Comparison of ENCODE assay signal across 19 cellular contexts in genomic region chr1:204558467-204558866, GRCh38. TPM values are rescaled to one million over a fixed set of nuclear protein-coding genes. Genes with fewer than 3 reads are reported as not detected.
A peak's percentile ranks its signal among the peaks of the same experiment; 100 is the strongest.
DNase-seq lines count a peak whose midpoint lies in the region; ATAC-seq and TF ChIP-seq lines count a peak whose summit lies in the region.
"Had no signal": no experiment of that assay in that cellular context is flagged by ENCODE, and none has a peak within 500 bp of the region (broad histone marks: within the 10 kb centered on the region; RNA-seq: fewer than 3 reads in every experiment).

No MANE protein-coding gene starts in this region.

- 0 out of 2 replicates have a peak, but pooled peaks cover 8% of the 10 kb centered on the region for H4K20me1 ChIP-seq in PC-9 (ENCODE audit: insufficient read depth)

- intact Hi-C loops in PC-9 (cut with micrococcal nuclease; ENCODE audit: unreplicated experiment): no loop called here

- no peak overlapping the region for H2AFZ ChIP-seq in PC-9
- H2AFZ ChIP-seq: GM23338 had no signal

- BruUV-seq in PC-9 (replicated peaks; lab: Mats Ljungman, UMichigan): no TSS peak

- H3K36me3 ChIP-seq in gastroesophageal sphincter (peaks cover 0 to 62% of the 10 kb centered on the region in 2 donors), PC-9 (ENCODE audit: low read depth) (no peaks in the 10 kb centered on the region)
- H3K36me3 ChIP-seq: vagina had no signal

- no peaks in the 10 kb centered on the region for H3K27me3 ChIP-seq in gastroesophageal sphincter
- no peaks in the 10 kb centered on the region for H3K27me3 ChIP-seq in PC-9 (ENCODE audit: insufficient read depth, low read depth)
- H3K27me3 ChIP-seq: vagina had no signal

- no peak overlapping the region for H3K4me2 ChIP-seq in PC-9
- H3K4me2 ChIP-seq: A549, GM23338 had no signal

- CTCF ChIA-PET in PC-9 (lab: Charles Lee): no interaction called here

- H3K4me1 ChIP-seq in gastroesophageal sphincter (peaks cover 0 to 5% (median 0%) of the 10 kb centered on the region in 3 donors), PC-9 (replicated peaks; ENCODE audit: insufficient read depth) (no peaks in the 10 kb centered on the region)
- H3K4me1 ChIP-seq: A549, vagina had no signal

- H3K27ac ChIP-seq in gastroesophageal sphincter: no peak overlapping the region
- H3K27ac ChIP-seq in PC-9: no peak overlapping the region
- H3K27ac ChIP-seq: A549, C4-2B, vagina had no signal

- no peak for ATAC-seq in gastroesophageal sphincter
- ATAC-seq: A549; activated naive CD8-positive, alpha-beta T cell treated with anti-CD3 and anti-CD28 coated beads, Interleukin-2, amount 50 U/mL, for 24 hours; GM23338; right cardiac atrium had no signal

- no peaks in the 10 kb centered on the region; the same call in 1 of the 2 replicates for H3F3A ChIP-seq in PC-9 (ENCODE audit: insufficient read depth, low read depth)

- no peak for TF ChIP-seq CTCF in gastroesophageal sphincter (IDR thresholded peaks at IDR 0.05)
- no peak for TF ChIP-seq CTCF in PC-9 (conservative IDR thresholded peaks at IDR 0.05)

- H3K9me2 ChIP-seq in PC-9 (ENCODE audit: insufficient read depth): no peaks in the 10 kb centered on the region

- no peaks in the 10 kb centered on the region for H3K9me3 ChIP-seq in gastroesophageal sphincter
- no peaks in the 10 kb centered on the region for H3K9me3 ChIP-seq in PC-9 (ENCODE audit: insufficient read depth, low read depth)
- H3K9me3 ChIP-seq: A549, vagina had no signal

- no peaks in the 10 kb centered on the region for H3K79me2 ChIP-seq in PC-9 (ENCODE audit: low read depth)

- TF ChIP-seq POLR2A in gastroesophageal sphincter (IDR thresholded peaks at IDR 0.05): no peak

- DNase-seq in NCI-H748 (lab: John Stamatoyannopoulos, UW; ENCODE audit: unreplicated experiment) (peak; percentile 47), NCI-H748 treated with DMSO at 0.1 percent for 48 hours (lab: John Stamatoyannopoulos, UW) (no peak), NAMALWA (ENCODE audit: low spot score) (peak; percentile 46), NCI-H2227 treated with DMSO at 0.1 percent for 48 hours (lab: John Stamatoyannopoulos, UW) (peak; percentile 43), glomerular visceral epithelial cell (ENCODE audit: extremely low spot score) (peak; percentile 12), PC-9 (no peak), hippocampal formation (lab: John Stamatoyannopoulos, UW) (no peak)
- DNase-seq: activated naive CD8-positive, alpha-beta T cell treated with anti-CD3 and anti-CD28 coated beads, Interleukin-2, amount 50 U/mL, for 24 hours; dermis blood vessel endothelial cell; DND-41; Kasumi-1; mammary epithelial cell; NCI-H2029; right cardiac atrium had no signal

- WGBS in gastroesophageal sphincter (ENCODE audit: low coverage in 1 of 2), 2 donors: 67 to 100% methylated on average over 1 to 2 of the region's 2 CpGs

- H3K4me3 ChIP-seq in gastroesophageal sphincter (no peak overlapping the region), PC-9 (no peak overlapping the region)
- H3K4me3 ChIP-seq: A549, GM23338, vagina had no signal

- POLR2A ChIA-PET in PC-9 (lab: Charles Lee; ENCODE audit: unreplicated experiment): no interaction called here

- TF ChIP-seq EP300 in gastroesophageal sphincter (IDR thresholded peaks at IDR 0.05): no peak

RNA-seq across cellular contexts. Expression of gene MDM4, which starts 42.3 kb away (rescaled TPM):
- 10 to 100 TPM; 24.3 to 74.1 (median 37.9) TPM for total RNA-seq in gastroesophageal sphincter
- 69.2 and 82.6 TPM in 2 replicates for total RNA-seq in PC-9 (2021)

Comparison
In these comparisons a context has a peak if more than half of its experiments do, and no peak if none do; other contexts are left out.
1. DNase-seq: peak in NCI-H748 (single experiment), NAMALWA (single experiment), NCI-H2227 treated with DMSO at 0.1 percent for 48 hours (single experiment) and glomerular visceral epithelial cell (single experiment); none in NCI-H748 treated with DMSO at 0.1 percent for 48 hours (single experiment), PC-9 (0 of 2) and hippocampal formation (0 of 2).